22 cellular contexts compared by ENCODE assay signal in genomic region chr15:39864116-39864515, GRCh38.
"Had no signal": no experiment of that assay in that cellular context is flagged by ENCODE, and none has a peak within 500 bp of the region (broad histone marks: within the 10 kb centered on the region; RNA-seq: fewer than 3 reads in every experiment).

No MANE protein-coding gene starts in this region.

- H3K36me3 Mint-ChIP-seq: IgD-negative memory B cell had no signal

- H3K9me3 Mint-ChIP-seq: IgD-negative memory B cell had no signal

- H3K27ac Mint-ChIP-seq: IgD-negative memory B cell had no signal

- H3K9ac ChIP-seq: KMS-11 had no signal

- H3K4me1 ChIP-seq: SJSA1 had no signal

- H3K27me3 ChIP-seq: SJSA1 had no signal

- H3K4me3 ChIP-seq: K562, SJSA1, SK-N-MC had no signal

- H3K9me3 ChIP-seq: SJSA1 had no signal

- H3K4me1 Mint-ChIP-seq: IgD-negative memory B cell had no signal

- H3K27ac ChIP-seq: KMS-11, SJSA1, SK-N-MC had no signal

- H3K4me2 ChIP-seq: KMS-11 had no signal

- ATAC-seq: HepG2, K562 had no signal

- DNase-seq: Kasumi-1, MV-4-11, NCI-H1048, NCI-H1105, NCI-H1417, NCI-H1436 treated with DMSO at 0.1 percent for 48 hours, NCI-H1694, NCI-H187 treated with DMSO at 0.1 percent for 48 hours, NCI-H2029 treated with DMSO at 0.1 percent for 48 hours, NCI-H345, NCI-H446 treated with DMSO at 0.1 percent for 48 hours, NCI-H510A treated with DMSO at 0.1 percent for 48 hours, NCI-H748 treated with DMSO at 0.1 percent for 48 hours, Right ventricle myocardium superior, RPMI8226, SIG-M5 had no signal

- H3K4me3 Mint-ChIP-seq: IgD-negative memory B cell had no signal

- H3K36me3 ChIP-seq: SJSA1 had no signal
